In the genomic region with DNA sequence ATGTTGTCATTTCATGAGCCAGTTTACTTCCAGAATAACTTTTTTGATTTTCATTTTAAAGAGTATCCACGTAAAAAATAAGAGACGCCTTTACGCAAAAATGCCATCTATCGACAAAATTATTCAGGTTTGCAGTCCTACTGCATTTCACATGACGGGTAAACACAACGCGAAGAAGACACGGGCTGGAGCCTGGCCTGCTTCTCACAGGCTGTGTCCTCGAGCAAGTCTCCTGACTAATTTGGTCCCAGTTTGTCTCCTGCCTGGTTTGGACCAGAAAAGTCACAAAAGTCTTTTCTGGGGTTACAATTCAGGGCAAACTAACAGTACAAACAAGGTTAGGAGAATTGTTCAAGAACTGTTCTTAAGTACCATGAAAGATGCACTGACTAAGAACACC, we compare ENCODE assay signal across 9 cellular contexts. TPM values are rescaled to one million over a fixed set of nuclear protein-coding genes. Genes with fewer than 3 reads are reported as not detected.
DNase-seq lines count a peak whose midpoint lies in the region; ATAC-seq and TF ChIP-seq lines count a peak whose summit lies in the region.
"Had no signal": no experiment of that assay in that cellular context is flagged by ENCODE, and none has a peak within 500 bp of the region (broad histone marks: within the 10 kb centered on the region; RNA-seq: fewer than 3 reads in every experiment).

No MANE protein-coding gene starts in this region.

- POLR2A ChIA-PET in PC-3 (lab: Charles Lee; ENCODE audit: unreplicated experiment) = no interaction called here

- H3K9me3 ChIP-seq in DOHH2 (ENCODE audit: control insufficient read depth, insufficient read depth, low read length) (no peaks in the 10 kb centered on the region), PC-3 (ENCODE audit: low read length) (no peaks in the 10 kb centered on the region), duodenal mucosa (ENCODE audit: control insufficient read depth in 1 of 2, low read length in 2 of 2) (no peaks in the 10 kb centered on the region), gastrocnemius medialis (no peaks in the 10 kb centered on the region)

- BruUV-seq in PC-3 (replicated peaks; lab: Mats Ljungman, UMichigan) = no TSS peak

- no peak for TF ChIP-seq CTCF in DOHH2 (IDR thresholded peaks at IDR 0.05; ENCODE audit: low read depth, low read length, poor library complexity, severe bottlenecking)
- TF ChIP-seq CTCF in PC-3 (conservative IDR thresholded peaks at IDR 0.05; ENCODE audit: low read depth, low read length) = no peak
- TF ChIP-seq CTCF in gastrocnemius medialis (IDR thresholded peaks at IDR 0.05 in 4 of 5, conservative IDR thresholded peaks at IDR 0.05 in 1 of 5) = no peak

- CTCF ChIA-PET in PC-3 (lab: Charles Lee) = no interaction called here

- H3K27me3 ChIP-seq in DOHH2 (ENCODE audit: control insufficient read depth, low read length) (no peaks in the 10 kb centered on the region), PC-3 (ENCODE audit: low read length) (no peaks in the 10 kb centered on the region), duodenal mucosa (ENCODE audit: control insufficient read depth in 1 of 2, insufficient read depth in 2 of 2, low read length in 2 of 2) (no peaks in the 10 kb centered on the region), gastrocnemius medialis (no peaks in the 10 kb centered on the region)

- peak overlapping the region; percentile 58 for H3K4me3 ChIP-seq in DOHH2 (ENCODE audit: low read length)
- H3K4me3 ChIP-seq in PC-3 (ENCODE audit: low read length) = no peak overlapping the region; the same call in 1 of the 2 replicates
- no peak overlapping the region for H3K4me3 ChIP-seq in duodenal mucosa (ENCODE audit: low read depth in 1 of 2, low read length in 2 of 2)
- no peak overlapping the region for H3K4me3 ChIP-seq in gastrocnemius medialis

- H3K27ac ChIP-seq in DOHH2 (ENCODE audit: low read depth, low read length) = peak overlapping the region; percentile 38
- H3K27ac ChIP-seq in PC-3 (ENCODE audit: low read length) = peak overlapping the region; percentile 81
- peak overlapping the region; percentile 53 for H3K27ac ChIP-seq in duodenal mucosa (ENCODE audit: low read depth, low read length)
- H3K27ac ChIP-seq in gastrocnemius medialis = peak overlapping the region in 3 of 4 donors; percentile 1 to 44 (median 7)

- H3K36me3 ChIP-seq in DOHH2 (ENCODE audit: control insufficient read depth, low read length) = no peaks in the 10 kb centered on the region
- no peaks in the 10 kb centered on the region for H3K36me3 ChIP-seq in PC-3 (ENCODE audit: low read depth, low read length)
- no peaks in the 10 kb centered on the region for H3K36me3 ChIP-seq in duodenal mucosa (ENCODE audit: control insufficient read depth in 1 of 2, insufficient read depth in 2 of 2, low read length in 2 of 2)
- H3K36me3 ChIP-seq in gastrocnemius medialis = no peaks in the 10 kb centered on the region

- DNase-seq in PC-3 = no peak
- DNase-seq in gastrocnemius medialis = no peak
- no peak for DNase-seq in NAMALWA (ENCODE audit: low spot score)
- DNase-seq in ecto neural progenitor cell (ENCODE audit: low spot score) = no peak
- no peak for DNase-seq in NCI-H82 (lab: John Stamatoyannopoulos, UW)
- DNase-seq: NCI-H2227 treated with DMSO at 0.1 percent for 48 hours had no signal

- intact Hi-C loops in PC-3 (cut with micrococcal nuclease) = loop anchor here (5.0 kb wide), 1 partner anchor 52 kb away; the partner anchor contains the start of gene CHSY1
- intact Hi-C loops in gastrocnemius medialis (cut with DNase I; ENCODE audit: low total_unique reads) = no loop called here

- no peak for TF ChIP-seq POLR2A in gastrocnemius medialis (IDR thresholded peaks at IDR 0.05)

- H2AFZ ChIP-seq in PC-3 (ENCODE audit: low read length) = no peak overlapping the region

- in situ Hi-C loops in gastrocnemius medialis (cut with MboI; ENCODE audit: low sequenced_read_pairs in 4 of 4) = no loop called here

- peaks cover 80% of the 10 kb centered on the region for H3K79me2 ChIP-seq in DOHH2 (ENCODE audit: control insufficient read depth, low read length)
- H3K79me2 ChIP-seq in PC-3 (ENCODE audit: low read length) = peaks cover 84% of the 10 kb centered on the region

- 0 out of 2 replicates have a peak overlapping the region, but pooled peaks have one; percentile 4 for H3K9ac ChIP-seq in PC-3 (ENCODE audit: low read length)
- no peak overlapping the region for H3K9ac ChIP-seq in duodenal mucosa (ENCODE audit: low read depth in 1 of 2, low read length in 2 of 2)

- ATAC-seq in PC-3 (no peak), gastrocnemius medialis (no peak), GM21529 (IDR thresholded peaks at IDR 0.05; ENCODE audit: unreplicated experiment) (no peak)

- H3K4me2 ChIP-seq in DOHH2 (ENCODE audit: low read length) (peak overlapping the region; percentile 69), PC-3 (ENCODE audit: low read length) (peak overlapping the region; percentile 77)

- H3F3A ChIP-seq in DOHH2 (ENCODE audit: control insufficient read depth, insufficient read depth) (peaks cover 5% of the 10 kb centered on the region), PC-3 (ENCODE audit: low read length, unreplicated experiment) (peaks cover 9% of the 10 kb centered on the region)

- no peaks in the 10 kb centered on the region for H3K9me2 ChIP-seq in DOHH2 (replicated peaks; ENCODE audit: control insufficient read depth, low read length)
- no peaks in the 10 kb centered on the region for H3K9me2 ChIP-seq in PC-3 (replicated peaks; ENCODE audit: low read length)

- H4K20me1 ChIP-seq in DOHH2 (ENCODE audit: control insufficient read depth, insufficient read depth, low read depth, low read length) (peaks cover 48% of the 10 kb centered on the region), PC-3 (ENCODE audit: low read length) (peaks cover 24% of the 10 kb centered on the region)

- H3K4me1 ChIP-seq in DOHH2 (ENCODE audit: control insufficient read depth, low read length) (peaks cover 48% of the 10 kb centered on the region), PC-3 (ENCODE audit: insufficient read depth, low read length) (peaks cover 33% of the 10 kb centered on the region), duodenal mucosa (ENCODE audit: control insufficient read depth in 1 of 2, insufficient read depth in 2 of 2, low read length in 2 of 2) (peaks cover 30 to 32% of the 10 kb centered on the region in 2 donors), gastrocnemius medialis (peaks cover 33 to 38% of the 10 kb centered on the region in 2 donors)

RNA-seq across cellular contexts. Expression of gene CHSY1, which starts 51.7 kb away (rescaled TPM):
- 13.8 and 19.5 TPM in 2 replicates for total RNA-seq in PC-3 (2014; rRNA removed)
- total RNA-seq in gastrocnemius medialis = 1 to 10 TPM; 4.6 to 8.3 (median 7.1) TPM

Comparison
In these comparisons a context has a peak if more than half of its experiments do, and no peak if none do; other contexts are left out.
1. H3K27ac ChIP-seq: peak in every context shown above with its lines; median percentile 81 in PC-3; 53 in duodenal mucosa; 38 in DOHH2; 7 in gastrocnemius medialis.